In the genomic region with DNA sequence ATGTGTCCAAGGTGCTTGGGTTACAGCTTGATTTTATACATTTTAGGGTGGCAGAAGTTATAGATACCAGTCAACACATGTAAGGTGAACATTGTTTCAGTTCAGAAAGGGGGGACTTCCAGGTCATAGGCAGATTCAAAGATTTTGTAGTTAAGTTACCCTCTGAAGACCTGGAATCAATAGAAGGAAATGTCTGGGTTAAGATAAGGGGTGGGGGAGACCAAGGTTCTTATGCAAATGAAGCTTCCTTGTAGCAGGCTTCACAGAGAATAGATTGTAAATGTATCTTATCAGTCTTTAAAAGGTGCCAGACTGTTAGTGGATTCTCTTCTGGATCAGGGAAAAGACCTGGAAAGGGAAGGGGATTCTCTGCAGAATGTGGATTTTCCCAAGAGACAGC, we compare ENCODE assay signal across 29 cellular contexts. TPM values are rescaled to one million over a fixed set of nuclear protein-coding genes. Genes with fewer than 3 reads are reported as not detected.
DNase-seq lines count a peak whose midpoint lies in the region; ATAC-seq, FAIRE-seq and TF ChIP-seq lines count a peak whose summit lies in the region.
"Had no signal": no experiment of that assay in that cellular context is flagged by ENCODE, and none has a peak within 500 bp of the region (broad histone marks: within the 10 kb centered on the region; RNA-seq: fewer than 3 reads in every experiment).

No MANE protein-coding gene starts in this region.

- H3K4me3 ChIP-seq in cardiac muscle cell, result no peak overlapping the region
- H3K4me3 ChIP-seq in heart left ventricle, result no peak overlapping the region
- H3K4me3 ChIP-seq in endodermal cell (ENCODE audit: low read length), result peak overlapping the region; percentile 41
- H3K4me3 ChIP-seq in mesendoderm (ENCODE audit: low read length), result no peak overlapping the region
- H3K4me3 ChIP-seq: heart right ventricle, prostate gland, SK-N-MC, thyroid gland had no signal

- in situ Hi-C loops in GM13977 (cut with MboI; ENCODE audit: low pct_unique_long_range_greater_than_20kb, low sequenced_read_pairs, unreplicated experiment), result no loop called here

- H4K5ac ChIP-seq in mesendoderm (ENCODE audit: low read length), result peak overlapping the region; percentile 8

- DNase-seq in cardiac muscle cell (ENCODE audit: low read depth in 1 of 2, low spot score in 1 of 2) (no peak), heart left ventricle (no peak), endodermal cell (peak; percentile 58), mesendoderm (peak; percentile 98), NCI-H1092 treated with DMSO at 0.1 percent for 48 hours (lab: John Stamatoyannopoulos, UW) (no peak), RCC 7860 (ENCODE audit: low spot score) (no peak), GM13977 (ENCODE audit: low spot score) (no peak)
- DNase-seq: activated CD4-positive, alpha-beta T cell treated with anti-CD3 and anti-CD28 coated beads, Interleukin-2, amount 50 U/mL, for 4 hours; activated CD4-positive, CD25-positive, alpha-beta regulatory T cell; activated CD8-positive, alpha-beta memory T cell treated with anti-CD3 and anti-CD28 coated beads, Interleukin-2, amount 50 U/mL, for 4 hours; activated naive CD8-positive, alpha-beta T cell treated with anti-CD3 and anti-CD28 coated beads for 36 hours; CD4-positive, alpha-beta T cell; heart right ventricle; NCI-H1048; NCI-H2081; NCI-H226; NCI-H748 treated with DMSO at 0.1 percent for 48 hours; stimulated activated naive CD8-positive, alpha-beta T cell treated with anti-CD3 and anti-CD28 coated beads, Interleukin-15, amount 100 ng/mL, for 72 hours; T-helper 17 cell; thyroid gland had no signal

- H3K36me3 Mint-ChIP-seq in endodermal cell (ENCODE audit: low read depth), result peaks cover 31% of the 10 kb centered on the region

- peak overlapping the region; percentile 10 for H3K4me3 Mint-ChIP-seq in endodermal cell
- H3K4me3 Mint-ChIP-seq: activated naive CD8-positive, alpha-beta T cell treated with anti-CD3 and anti-CD28 coated beads for 36 hours; CD4-positive, alpha-beta T cell; neural crest cell; stimulated activated naive CD8-positive, alpha-beta T cell treated with anti-CD3 and anti-CD28 coated beads, Interleukin-15, amount 100 ng/mL, for 72 hours; T-helper 17 cell had no signal

- peak overlapping the region; percentile 89 for H3K27ac Mint-ChIP-seq in endodermal cell
- H3K27ac Mint-ChIP-seq: activated naive CD8-positive, alpha-beta T cell treated with anti-CD3 and anti-CD28 coated beads for 36 hours; CD4-positive, alpha-beta T cell; T-helper 17 cell had no signal

- ATAC-seq in heart left ventricle (no peak), HG02759 (IDR thresholded peaks at IDR 0.05; ENCODE audit: unreplicated experiment) (no peak)
- ATAC-seq: stimulated activated naive CD8-positive, alpha-beta T cell treated with anti-CD3 and anti-CD28 coated beads, Interleukin-15, amount 100 ng/mL, for 72 hours; T-helper 17 cell had no signal

- H3K23ac ChIP-seq in mesendoderm (ENCODE audit: low read length), result no peak overlapping the region

- FAIRE-seq in RCC 7860 (lab: Jason Lieb, UNC), result no peak
- FAIRE-seq: astrocyte, HTR-8/SVneo, islet of Langerhans had no signal

- H4K8ac ChIP-seq in mesendoderm (ENCODE audit: low read depth, low read length), result no peak overlapping the region

- H3K79me1 ChIP-seq in mesendoderm (ENCODE audit: low read length), result peaks cover 3% of the 10 kb centered on the region

- intact Hi-C loops in heart left ventricle (cut with DNase I), result no loop called here

- H3K9me3 Mint-ChIP-seq in endodermal cell, result peaks cover 10% of the 10 kb centered on the region
- H3K9me3 Mint-ChIP-seq: activated naive CD8-positive, alpha-beta T cell treated with anti-CD3 and anti-CD28 coated beads for 36 hours; CD4-positive, alpha-beta T cell; neural crest cell; stimulated activated naive CD8-positive, alpha-beta T cell treated with anti-CD3 and anti-CD28 coated beads, Interleukin-15, amount 100 ng/mL, for 72 hours had no signal

- H3K4me2 ChIP-seq in mesendoderm (ENCODE audit: low read length), result no peak overlapping the region

- H3K9me3 ChIP-seq in cardiac muscle cell (ENCODE audit: low read depth) (no peaks in the 10 kb centered on the region), heart left ventricle (no peaks in the 10 kb centered on the region), endodermal cell (ENCODE audit: control insufficient read depth, low read length) (peaks cover 4% of the 10 kb centered on the region)
- H3K9me3 ChIP-seq: heart right ventricle, prostate gland, thyroid gland had no signal

- H2BK15ac ChIP-seq in mesendoderm (replicated peaks; ENCODE audit: low read depth), result no peak overlapping the region

- H3K36me3 ChIP-seq in cardiac muscle cell (no peaks in the 10 kb centered on the region), heart left ventricle (peaks cover 0 to 3% (median 0%) of the 10 kb centered on the region in 9 donors), endodermal cell (ENCODE audit: control insufficient read depth, insufficient read depth, low read length) (peaks cover 41% of the 10 kb centered on the region), mesendoderm (ENCODE audit: control insufficient read depth, insufficient read depth, low read length) (no peaks in the 10 kb centered on the region)
- H3K36me3 ChIP-seq: heart right ventricle, prostate gland, thyroid gland had no signal

- H2BK5ac ChIP-seq in mesendoderm (ENCODE audit: low read length), result peak overlapping the region; percentile 70

- peaks cover 65% of the 10 kb centered on the region for H3K79me2 ChIP-seq in mesendoderm (ENCODE audit: control insufficient read depth, insufficient read depth, low read length)

- H3K27me3 Mint-ChIP-seq in endodermal cell (ENCODE audit: insufficient read depth), result no peaks in the 10 kb centered on the region
- H3K27me3 Mint-ChIP-seq: activated naive CD8-positive, alpha-beta T cell treated with anti-CD3 and anti-CD28 coated beads for 36 hours; CD4-positive, alpha-beta T cell; stimulated activated naive CD8-positive, alpha-beta T cell treated with anti-CD3 and anti-CD28 coated beads, Interleukin-15, amount 100 ng/mL, for 72 hours; T-helper 17 cell had no signal

- H3K9ac ChIP-seq in endodermal cell (ENCODE audit: extremely low read depth, low read length, poor library complexity, severe bottlenecking) (peak overlapping the region; percentile 68), mesendoderm (ENCODE audit: low read length) (peak overlapping the region; percentile 45)

- H2BK120ac ChIP-seq in mesendoderm (ENCODE audit: low read depth, low read length), result peak overlapping the region; percentile 97

- H3K27me3 ChIP-seq in cardiac muscle cell, result no peaks in the 10 kb centered on the region
- H3K27me3 ChIP-seq in heart left ventricle, result no peaks in the 10 kb centered on the region
- no peaks in the 10 kb centered on the region for H3K27me3 ChIP-seq in endodermal cell (ENCODE audit: control insufficient read depth, insufficient read depth, low read length, poor library complexity, severe bottlenecking)
- H3K27me3 ChIP-seq in mesendoderm (ENCODE audit: insufficient read depth, low read length, poor library complexity), result no peaks in the 10 kb centered on the region
- H3K27me3 ChIP-seq: heart right ventricle, thyroid gland had no signal

- peak overlapping the region; percentile 78 for H3K56ac ChIP-seq in mesendoderm (ENCODE audit: low read length)

- H2AK5ac ChIP-seq in mesendoderm (ENCODE audit: low read length), result no peak overlapping the region

- H3K27ac ChIP-seq in cardiac muscle cell (peak overlapping the region; percentile 52), heart left ventricle (no peak overlapping the region), endodermal cell (ENCODE audit: low read depth, low read length) (peak overlapping the region; percentile 26), mesendoderm (ENCODE audit: low read depth, low read length) (peak overlapping the region; percentile 96)
- H3K27ac ChIP-seq: 22Rv1, epithelial cell of prostate, prostate gland, SK-N-MC, thyroid gland had no signal

- H3K4ac ChIP-seq in mesendoderm (ENCODE audit: low read depth, low read length), result peak overlapping the region; percentile 91

- H3K18ac ChIP-seq in mesendoderm (ENCODE audit: low read length), result peak overlapping the region; percentile 99

- TF ChIP-seq POLR2A in heart left ventricle (IDR thresholded peaks at IDR 0.05), result no peak

- peaks cover 23% of the 10 kb centered on the region for H3K4me1 Mint-ChIP-seq in endodermal cell

- TF ChIP-seq CTCF in cardiac muscle cell (IDR thresholded peaks at IDR 0.05; ENCODE audit: low read depth, low read length) (no peak), heart left ventricle (IDR thresholded peaks at IDR 0.05) (no peak), endodermal cell (conservative IDR thresholded peaks at IDR 0.05) (no peak), GM13977 (IDR thresholded peaks at IDR 0.05; ENCODE audit: extremely low read depth, insufficient read depth, missing control alignments) (no peak)

- H3K4me1 ChIP-seq in cardiac muscle cell (ENCODE audit: low read depth), result peaks cover 11% of the 10 kb centered on the region
- peaks cover 0 to 50% (median 31%) of the 10 kb centered on the region in 12 donors for H3K4me1 ChIP-seq in heart left ventricle
- H3K4me1 ChIP-seq in endodermal cell (ENCODE audit: control insufficient read depth, insufficient read depth, low read length), result peaks cover 3% of the 10 kb centered on the region
- H3K4me1 ChIP-seq in mesendoderm (ENCODE audit: control insufficient read depth, low read depth, low read length), result no peaks in the 10 kb centered on the region
- H3K4me1 ChIP-seq: prostate gland had no signal

RNA-seq across cellular contexts. Expression of a gene that starts 42.4 kb away (rescaled TPM):
- total RNA-seq in cardiac muscle cell, result 15.0 and 24.9 TPM in 2 replicates
- 12.7 and 17.8 TPM in 2 replicates for polyA plus RNA-seq in cardiac muscle cell
- total RNA-seq in heart left ventricle, result 10 to 100 TPM; 44.4 to 81.9 (median 66.1) TPM
- polyA plus RNA-seq in heart left ventricle, result 10 to 100 TPM in 1 of 2 donors, 1 to 10 TPM in 1; 9.0 to 17.3 TPM
- total RNA-seq in endodermal cell, result 10 to 100 TPM; 42.2 to 56.3 TPM
- polyA plus RNA-seq in endodermal cell (2013, experiment 1 of 2), result 32.5 TPM
- 36.1 TPM for polyA plus RNA-seq in endodermal cell (2013, experiment 2 of 2)
- polyA plus RNA-seq in mesendoderm (2013, experiment 1 of 2), result 15.0 TPM
- polyA plus RNA-seq in mesendoderm (2013, experiment 2 of 2), result 15.1 TPM

Comparison
In these comparisons a context has a peak if more than half of its experiments do, and no peak if none do; other contexts are left out.
1. H3K27ac ChIP-seq: peak in cardiac muscle cell (single experiment), endodermal cell (single experiment) and mesendoderm (single experiment); none in heart left ventricle (0 of 12).
2. DNase-seq: peak in endodermal cell (single experiment) and mesendoderm (single experiment); none in cardiac muscle cell (0 of 2), heart left ventricle (0 of 5), NCI-H1092 treated with DMSO at 0.1 percent for 48 hours (single experiment), RCC 7860 (single experiment) and GM13977 (single experiment).